ENCODE assay signal across 26 cellular contexts in the genomic region with DNA sequence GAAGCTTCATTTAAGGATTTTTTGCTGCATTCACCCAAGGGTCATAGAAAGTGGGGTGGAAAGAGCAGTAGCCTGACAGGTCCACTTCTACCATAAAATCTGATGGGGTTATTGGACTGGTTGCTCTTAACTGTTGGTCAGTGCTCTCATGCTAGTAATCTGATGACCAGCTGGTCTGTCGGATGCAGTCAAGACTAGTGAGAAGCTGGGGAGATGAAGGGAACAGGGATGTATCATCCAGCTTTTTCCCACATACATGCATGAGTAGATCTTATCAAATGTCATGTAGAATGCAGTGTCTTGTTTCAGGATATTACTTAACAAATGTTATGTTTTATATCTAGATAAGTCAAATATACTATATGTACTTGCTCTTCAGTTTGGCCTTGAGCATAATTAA. TPM values are rescaled to one million over a fixed set of nuclear protein-coding genes. Genes with fewer than 3 reads are reported as not detected.
DNase-seq lines count a peak whose midpoint lies in the region; ATAC-seq and TF ChIP-seq lines count a peak whose summit lies in the region.
"Had no signal": no experiment of that assay in that cellular context is flagged by ENCODE, and none has a peak within 500 bp of the region (broad histone marks: within the 10 kb centered on the region; RNA-seq: fewer than 3 reads in every experiment).

No MANE protein-coding gene starts in this region.

- H3K36me3 ChIP-seq in OCI-LY1 (ENCODE audit: insufficient read depth, low read length), result peaks cover 1% of the 10 kb centered on the region

- H3K4me3 Mint-ChIP-seq in progenitor cell of endocrine pancreas (ENCODE audit: low read depth), result no peak overlapping the region
- H3K4me3 Mint-ChIP-seq: activated CD4-positive, alpha-beta memory T cell treated with anti-CD3 and anti-CD28 coated beads, Interleukin-2, amount 10 ng/mL, durations not matched to agents 7 days and 5 days; CD4-positive, CD25-positive, alpha-beta regulatory T cell; central memory CD8-positive, alpha-beta T cell; naive B cell; stimulated activated naive CD8-positive, alpha-beta T cell treated with anti-CD3 and anti-CD28 coated beads, Interleukin-15, Interleukin-2, amounts not matched to agents 100 ng/mL and 50 ng/mL, for 24 hours had no signal

- peaks cover 36% of the 10 kb centered on the region for H3K4me1 ChIP-seq in OCI-LY1 (ENCODE audit: insufficient read depth, low read length, severe bottlenecking)

- peaks cover 46% of the 10 kb centered on the region for H3K36me3 Mint-ChIP-seq in progenitor cell of endocrine pancreas (ENCODE audit: insufficient read depth)
- H3K36me3 Mint-ChIP-seq: naive B cell had no signal

- H3K9me2 ChIP-seq in OCI-LY1 (ENCODE audit: low read depth, low read length), result no peaks in the 10 kb centered on the region

- H3K27ac ChIP-seq in OCI-LY1 (ENCODE audit: low read depth, low read length, poor library complexity, severe bottlenecking), result peak overlapping the region; percentile 85
- H3K27ac ChIP-seq: GM23248 had no signal

- H4K20me1 ChIP-seq in OCI-LY1 (ENCODE audit: insufficient read depth, low read length), result no peaks in the 10 kb centered on the region

- no peaks in the 10 kb centered on the region for H3F3A ChIP-seq in OCI-LY1 (ENCODE audit: insufficient read depth, low read length)

- peak; percentile 46 for DNase-seq in EH (ENCODE audit: low read depth)
- DNase-seq in fibroblast of mammary gland (ENCODE audit: low read depth), result peak; percentile 31
- DNase-seq in progenitor cell of endocrine pancreas (ENCODE audit: low spot score, unreplicated experiment), result no peak
- no peak for DNase-seq in NCI-H1694 (lab: John Stamatoyannopoulos, UW)
- no peak for DNase-seq in NCI-H1048 (lab: John Stamatoyannopoulos, UW)
- DNase-seq: activated CD4-positive, alpha-beta memory T cell treated with anti-CD3 and anti-CD28 coated beads, Interleukin-2, amount 10 ng/mL, durations not matched to agents 7 days and 5 days; activated CD4-positive, CD25-positive, alpha-beta regulatory T cell; activated naive CD4-positive, alpha-beta T cell; amygdala; CD4-positive, CD25-positive, alpha-beta regulatory T cell; DMS53; effector CD4-positive, alpha-beta T cell; GM23248; naive B cell; NK-92 treated with Interleukin-12 subunit alpha and Interleukin-12 subunit beta, amount 100 ng/mL, for 24 hours; stimulated activated CD4-positive, alpha-beta T cell treated with anti-CD3 and anti-CD28 coated beads, Interleukin-4, amount 100 ng/mL, for 24 hours; T1000; upper lobe of left lung had no signal

- H3K27me3 Mint-ChIP-seq in progenitor cell of endocrine pancreas, result no peaks in the 10 kb centered on the region
- H3K27me3 Mint-ChIP-seq: activated CD4-positive, alpha-beta memory T cell treated with anti-CD3 and anti-CD28 coated beads, Interleukin-2, amount 10 ng/mL, durations not matched to agents 7 days and 5 days; CD4-positive, CD25-positive, alpha-beta regulatory T cell; central memory CD8-positive, alpha-beta T cell; stimulated activated naive CD8-positive, alpha-beta T cell treated with anti-CD3 and anti-CD28 coated beads, Interleukin-15, Interleukin-2, amounts not matched to agents 100 ng/mL and 50 ng/mL, for 24 hours had no signal

- no peak overlapping the region for H3K4me3 ChIP-seq in OCI-LY1 (ENCODE audit: low read depth, low read length, poor library complexity, severe bottlenecking)
- no peak overlapping the region for H3K4me3 ChIP-seq in fibroblast of mammary gland (ENCODE audit: control insufficient read depth, low read depth, low read length)
- H3K4me3 ChIP-seq: GM23248, lung, skin epidermis, upper lobe of left lung had no signal

- TF ChIP-seq CTCF in OCI-LY1 (IDR thresholded peaks at IDR 0.05; ENCODE audit: low read length), result no peak
- no peak for TF ChIP-seq CTCF in fibroblast of mammary gland (conservative IDR thresholded peaks at IDR 0.05; ENCODE audit: control insufficient read depth, insufficient read depth, low read depth, low read length)
- no peak for TF ChIP-seq CTCF in progenitor cell of endocrine pancreas (IDR thresholded peaks at IDR 0.05; ENCODE audit: unreplicated experiment)

- no peaks in the 10 kb centered on the region for H3K27me3 ChIP-seq in OCI-LY1 (ENCODE audit: insufficient read depth, low read length)
- H3K27me3 ChIP-seq: upper lobe of left lung had no signal

- H3K4me2 ChIP-seq in OCI-LY1 (ENCODE audit: low read length), result no peak overlapping the region; the same call in 1 of the 2 replicates

- H2AFZ ChIP-seq in OCI-LY1 (ENCODE audit: low read length), result no peak overlapping the region
- H2AFZ ChIP-seq: GM23248 had no signal

- no peak overlapping the region for H3K9ac ChIP-seq in OCI-LY1 (ENCODE audit: low read length)
- H3K9ac ChIP-seq: GM23248 had no signal

- no peaks in the 10 kb centered on the region for H3K79me2 ChIP-seq in OCI-LY1 (ENCODE audit: insufficient read depth, low read length)

- no peak for ATAC-seq in GM18511 (IDR thresholded peaks at IDR 0.05; ENCODE audit: unreplicated experiment)
- no peak for ATAC-seq in HG03159 (IDR thresholded peaks at IDR 0.05; ENCODE audit: unreplicated experiment)
- ATAC-seq: esophagus mucosa had no signal

- H3K9me3 Mint-ChIP-seq in progenitor cell of endocrine pancreas (ENCODE audit: low read depth), result no peaks in the 10 kb centered on the region
- H3K9me3 Mint-ChIP-seq: activated CD4-positive, alpha-beta memory T cell treated with anti-CD3 and anti-CD28 coated beads, Interleukin-2, amount 10 ng/mL, durations not matched to agents 7 days and 5 days; central memory CD8-positive, alpha-beta T cell; naive B cell; stimulated activated naive CD8-positive, alpha-beta T cell treated with anti-CD3 and anti-CD28 coated beads, Interleukin-15, Interleukin-2, amounts not matched to agents 100 ng/mL and 50 ng/mL, for 24 hours had no signal

- H3K27ac Mint-ChIP-seq in progenitor cell of endocrine pancreas, result peak overlapping the region; percentile 73
- H3K27ac Mint-ChIP-seq: activated CD4-positive, alpha-beta memory T cell treated with anti-CD3 and anti-CD28 coated beads, Interleukin-2, amount 10 ng/mL, durations not matched to agents 7 days and 5 days; naive B cell; stimulated activated naive CD8-positive, alpha-beta T cell treated with anti-CD3 and anti-CD28 coated beads, Interleukin-15, Interleukin-2, amounts not matched to agents 100 ng/mL and 50 ng/mL, for 24 hours had no signal

- H3K4me1 Mint-ChIP-seq in progenitor cell of endocrine pancreas (ENCODE audit: low read depth), result peaks cover 62% of the 10 kb centered on the region
- H3K4me1 Mint-ChIP-seq: central memory CD8-positive, alpha-beta T cell had no signal

- no peaks in the 10 kb centered on the region for H3K9me3 ChIP-seq in OCI-LY1 (ENCODE audit: low read length)
- H3K9me3 ChIP-seq: upper lobe of left lung had no signal

RNA-seq across cellular contexts. Expression of a gene that starts 11.1 kb away (rescaled TPM):
- 108 and 120 TPM in 2 replicates for total RNA-seq in progenitor cell of endocrine pancreas

Comparison
In these comparisons a context has a peak if more than half of its experiments do, and no peak if none do; other contexts are left out.
1. DNase-seq: peak in EH (single experiment) and fibroblast of mammary gland (single experiment); none in progenitor cell of endocrine pancreas (single experiment), NCI-H1694 (single experiment) and NCI-H1048 (single experiment).